9 cellular contexts compared by ENCODE assay signal in genomic region chr1:70204139-70204538, GRCh38. TPM values are rescaled to one million over a fixed set of nuclear protein-coding genes. Genes with fewer than 3 reads are reported as not detected.
DNase-seq lines count a peak whose midpoint lies in the region; ATAC-seq and TF ChIP-seq lines count a peak whose summit lies in the region.
"Had no signal": no experiment of that assay in that cellular context is flagged by ENCODE, and none has a peak within 500 bp of the region (broad histone marks: within the 10 kb centered on the region; RNA-seq: fewer than 3 reads in every experiment).

No MANE protein-coding gene starts in this region.

- CTCF ChIA-PET in CD8-positive, alpha-beta memory T cell (lab: Charles Lee): interaction anchor here (1.4 kb wide), 1 partner anchor 17 kb away, joined by 5 read pairs; the partner anchor contains the start of gene SRSF11

- no peak overlapping the region for H2AFZ ChIP-seq in Karpas-422 (ENCODE audit: low read length)

- ATAC-seq in central memory CD8-positive, alpha-beta T cell (replicated peaks; ENCODE audit: extremely low read depth, poor library complexity, severe bottlenecking): no peak
- ATAC-seq in GM19463 (IDR thresholded peaks at IDR 0.05; ENCODE audit: unreplicated experiment): no peak

- H3K79me2 ChIP-seq in Karpas-422 (ENCODE audit: low read length): peaks cover 97% of the 10 kb centered on the region

- peaks cover 31% of the 10 kb centered on the region for H3K4me1 ChIP-seq in CD8-positive, alpha-beta memory T cell (ENCODE audit: insufficient read depth, low read length)
- peaks cover 45% of the 10 kb centered on the region for H3K4me1 ChIP-seq in Karpas-422 (ENCODE audit: low read length)

- DNase-seq in CD8-positive, alpha-beta memory T cell: no peak
- DNase-seq in Karpas-422 (no peak), DMS153 treated with DMSO at 0.1 percent for 48 hours (lab: John Stamatoyannopoulos, UW; ENCODE audit: unreplicated experiment) (no peak), DMS 273 (lab: John Stamatoyannopoulos, UW; ENCODE audit: unreplicated experiment) (no peak)
- no peak for DNase-seq in central memory CD8-positive, alpha-beta T cell (ENCODE audit: low spot score in 2 of 2)
- no peak for DNase-seq in stimulated activated CD4-positive, alpha-beta T cell treated with anti-CD3 and anti-CD28 coated beads, Interleukin-2, amount 100 ng/mL, for 48 hours
- DNase-seq: GOT3 had no signal

- peak overlapping the region; percentile 82 for H3K9ac ChIP-seq in Karpas-422 (ENCODE audit: low read length)

- H3K27me3 ChIP-seq in CD8-positive, alpha-beta memory T cell (ENCODE audit: insufficient read depth, low read length, poor library complexity, severe bottlenecking): no peaks in the 10 kb centered on the region
- H3K27me3 ChIP-seq in Karpas-422 (ENCODE audit: low read length): no peaks in the 10 kb centered on the region

- no peaks in the 10 kb centered on the region for H3K9me2 ChIP-seq in Karpas-422 (replicated peaks; ENCODE audit: insufficient read depth, low read length)

- peaks cover 67 to 85% (median 76%) of the 10 kb centered on the region in 3 donors for H3K4me1 Mint-ChIP-seq in CD8-positive, alpha-beta memory T cell
- H3K4me1 Mint-ChIP-seq in central memory CD8-positive, alpha-beta T cell: peaks cover 65% of the 10 kb centered on the region
- H3K4me1 Mint-ChIP-seq in nephron: peaks cover 47% of the 10 kb centered on the region

- H3K27ac Mint-ChIP-seq in CD8-positive, alpha-beta memory T cell: peak overlapping the region in 6 of 8 donors; percentile 62 to 100 (median 100)
- H3K27ac Mint-ChIP-seq in central memory CD8-positive, alpha-beta T cell (ENCODE audit: low read depth): peak overlapping the region; percentile 99
- peak overlapping the region; percentile 99 to 100 (median 100) for H3K27ac Mint-ChIP-seq in nephron

- no peak for TF ChIP-seq CTCF in nephron (IDR thresholded peaks at IDR 0.05; ENCODE audit: unreplicated experiment in 3 of 3)

- H3K4me2 ChIP-seq in Karpas-422 (ENCODE audit: low read depth, low read length, poor library complexity, severe bottlenecking): peak overlapping the region; percentile 94

- no peak overlapping the region for H3K27ac ChIP-seq in CD8-positive, alpha-beta memory T cell (ENCODE audit: low read depth, low read length)
- no peak overlapping the region for H3K27ac ChIP-seq in Karpas-422 (ENCODE audit: low read length)

- peak overlapping the region; percentile 94 to 99 (median 98) for H3K4me3 Mint-ChIP-seq in CD8-positive, alpha-beta memory T cell
- peak overlapping the region; percentile 96 for H3K4me3 Mint-ChIP-seq in central memory CD8-positive, alpha-beta T cell
- peak overlapping the region; percentile 98 to 100 (median 99) for H3K4me3 Mint-ChIP-seq in nephron

- POLR2A ChIA-PET in CD8-positive, alpha-beta memory T cell (lab: Charles Lee): no interaction called here

- H3K36me3 ChIP-seq in CD8-positive, alpha-beta memory T cell (ENCODE audit: insufficient read depth, low read length): peaks cover 7% of the 10 kb centered on the region
- peaks cover 10% of the 10 kb centered on the region; the same call in 1 of the 2 replicates for H3K36me3 ChIP-seq in Karpas-422 (ENCODE audit: insufficient read depth, low read length)

- H3K9me3 Mint-ChIP-seq in CD8-positive, alpha-beta memory T cell: no peaks in the 10 kb centered on the region
- H3K9me3 Mint-ChIP-seq in central memory CD8-positive, alpha-beta T cell: no peaks in the 10 kb centered on the region
- no peaks in the 10 kb centered on the region for H3K9me3 Mint-ChIP-seq in nephron

- H3K9me3 ChIP-seq in CD8-positive, alpha-beta memory T cell (ENCODE audit: low read length): no peaks in the 10 kb centered on the region
- H3K9me3 ChIP-seq in Karpas-422 (ENCODE audit: low read length): no peaks in the 10 kb centered on the region

- peaks cover 0 to 4% of the 10 kb centered on the region in 2 donors for H3K27me3 Mint-ChIP-seq in CD8-positive, alpha-beta memory T cell
- H3K27me3 Mint-ChIP-seq in central memory CD8-positive, alpha-beta T cell: no peaks in the 10 kb centered on the region
- no peaks in the 10 kb centered on the region for H3K27me3 Mint-ChIP-seq in nephron (ENCODE audit: low read depth)

- no peaks in the 10 kb centered on the region for H4K20me1 ChIP-seq in Karpas-422 (ENCODE audit: insufficient read depth, low read depth, low read length)

- peaks cover 0 to 35% (median 6%) of the 10 kb centered on the region in 3 donors for H3K36me3 Mint-ChIP-seq in CD8-positive, alpha-beta memory T cell
- H3K36me3 Mint-ChIP-seq in central memory CD8-positive, alpha-beta T cell (ENCODE audit: insufficient read depth): peaks cover 23% of the 10 kb centered on the region
- peaks cover 13% of the 10 kb centered on the region for H3K36me3 Mint-ChIP-seq in nephron (ENCODE audit: low read depth)

- no peak overlapping the region for H3K4me3 ChIP-seq in CD8-positive, alpha-beta memory T cell (ENCODE audit: low read length)
- H3K4me3 ChIP-seq in Karpas-422 (ENCODE audit: low read length): peak overlapping the region; percentile 82

RNA-seq across cellular contexts. Expression of gene LRRC40, which starts 1.2 kb away (rescaled TPM):
- 10 to 100 TPM; 20.9 to 23.1 TPM for total RNA-seq in CD8-positive, alpha-beta memory T cell
- polyA plus RNA-seq in CD8-positive, alpha-beta memory T cell: 7.5 TPM
- 16.5 and 37.4 TPM in 2 replicates for total RNA-seq in Karpas-422 (2014; rRNA removed; shearing (Covaris generic); ENCODE audit: low replicate concordance)

RNA-seq across cellular contexts. Expression of gene SRSF11, which starts 17.0 kb away (rescaled TPM):
- total RNA-seq in CD8-positive, alpha-beta memory T cell: 100 to 1,000 TPM; 160 TPM
- 104 TPM for polyA plus RNA-seq in CD8-positive, alpha-beta memory T cell
- 209 and 327 TPM in 2 replicates for total RNA-seq in Karpas-422 (2014; rRNA removed; shearing (Covaris generic); ENCODE audit: low replicate concordance)
